17 cellular contexts compared by ENCODE assay signal in the genomic region with DNA sequence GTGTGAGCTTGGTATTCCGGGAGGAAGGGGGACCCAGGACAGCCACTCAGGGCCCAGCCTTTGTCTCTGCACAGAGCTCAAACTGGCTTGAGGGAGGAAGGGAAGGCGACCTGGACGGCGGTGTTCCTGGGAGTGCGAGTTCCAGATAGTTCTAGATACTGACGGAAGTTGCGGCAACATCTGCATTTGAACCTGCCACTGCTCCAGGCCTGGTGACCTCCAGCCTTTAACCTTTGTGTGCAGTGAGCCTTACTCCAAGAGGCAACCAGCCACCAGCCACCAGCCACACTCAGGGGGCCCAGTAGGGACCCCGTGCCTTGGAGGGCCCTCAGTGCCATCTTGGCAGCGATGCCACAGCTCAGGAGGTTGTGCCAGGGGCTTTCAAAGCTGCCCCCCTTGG.
"Had no signal": no experiment of that assay in that cellular context is flagged by ENCODE, and none has a peak within 500 bp of the region (broad histone marks: within the 10 kb centered on the region; RNA-seq: fewer than 3 reads in every experiment).

No MANE protein-coding gene starts in this region.

- H3K27ac ChIP-seq: adrenal gland, cardiac muscle cell had no signal

- FAIRE-seq: islet of Langerhans, small intestine had no signal

- H3K4me3 Mint-ChIP-seq: activated naive CD4-positive, alpha-beta T cell treated with anti-CD3 and anti-CD28 coated beads, Interleukin-2, amount 10 ng/mL, durations not matched to agents 7 days and 5 days; activated T-cell treated with anti-CD3 and anti-CD28 coated beads, Interleukin-2, amount 50 U/mL, for 24 hours; memory B cell; natural killer cell treated with Interleukin-12 subunit alpha and Interleukin-12 subunit beta and Interleukin-15 and Interleukin-18, amount 100 ng/mL, for 72 hours; T-helper 2 cell treated with Interferon-gamma antibody and Interleukin-4, amounts not matched to agents 5 μg/mL and 100 μg/mL, for 36 hours had no signal

- H3K4me3 ChIP-seq: adrenal gland, cardiac muscle cell, transverse colon had no signal

- H3K27ac Mint-ChIP-seq: activated T-cell treated with anti-CD3 and anti-CD28 coated beads, Interleukin-2, amount 50 U/mL, for 24 hours; memory B cell; progenitor cell of endocrine pancreas had no signal

- ATAC-seq: natural killer cell treated with Interleukin-12 subunit alpha and Interleukin-12 subunit beta and Interleukin-15 and Interleukin-18, amount 100 ng/mL, for 72 hours; right cardiac atrium had no signal

- H3K36me3 ChIP-seq: adrenal gland, cardiac muscle cell, transverse colon had no signal

- H3K27me3 Mint-ChIP-seq: activated naive CD4-positive, alpha-beta T cell treated with anti-CD3 and anti-CD28 coated beads, Interleukin-2, amount 10 ng/mL, durations not matched to agents 7 days and 5 days; activated T-cell treated with anti-CD3 and anti-CD28 coated beads, Interleukin-2, amount 50 U/mL, for 24 hours; memory B cell; natural killer cell treated with Interleukin-12 subunit alpha and Interleukin-12 subunit beta and Interleukin-15 and Interleukin-18, amount 100 ng/mL, for 72 hours had no signal

- H3K36me3 Mint-ChIP-seq: memory B cell; natural killer cell treated with Interleukin-12 subunit alpha and Interleukin-12 subunit beta and Interleukin-15 and Interleukin-18, amount 100 ng/mL, for 72 hours had no signal

- H3K9me3 ChIP-seq: adrenal gland, transverse colon had no signal

- H3K27me3 ChIP-seq: adrenal gland, cardiac muscle cell, transverse colon had no signal

- DNase-seq: activated CD4-positive, alpha-beta T cell treated with anti-CD3 and anti-CD28 coated beads, Interleukin-2, amount 50 U/mL, for 1 hour; activated naive CD4-positive, alpha-beta T cell treated with anti-CD3 and anti-CD28 coated beads, Interleukin-2, amount 10 ng/mL, durations not matched to agents 7 days and 5 days; activated T-cell treated with anti-CD3 and anti-CD28 coated beads, Interleukin-2, amount 50 U/mL, for 24 hours; adrenal gland; occipital lobe; right cardiac atrium; small intestine; stimulated activated CD4-positive, alpha-beta T cell treated with anti-CD3 and anti-CD28 coated beads, Interleukin-4, amount 100 ng/mL, for 4 hours; stimulated activated CD8-positive, alpha-beta memory T cell treated with anti-CD3 and anti-CD28 coated beads, Interleukin-4, amount 100 ng/mL, for 48 hours; stimulated activated naive CD4-positive, alpha-beta T cell treated with Interleukin-2 at 50 U/mL for 16 hours had no signal
